25 cellular contexts compared by ENCODE assay signal in genomic region chr2:166269322-166269721, GRCh38.
"Had no signal": no experiment of that assay in that cellular context is flagged by ENCODE, and none has a peak within 500 bp of the region (broad histone marks: within the 10 kb centered on the region; RNA-seq: fewer than 3 reads in every experiment).

No MANE protein-coding gene starts in this region.

- ATAC-seq: effector memory CD8-positive, alpha-beta T cell; esophagus mucosa; foreskin keratinocyte; gastrocnemius medialis; gastroesophageal sphincter; heart left ventricle; heart right ventricle had no signal

- H3K9me3 Mint-ChIP-seq: dendritic cell treated with granulocyte-macrophage colony-stimulating factor and Interleukin-4, amounts not matched to agents 40 ng/mL and 50 ng/mL, for 4 days; endodermal cell had no signal

- DNase-seq: colonic mucosa; cortex of kidney; dermis blood vessel endothelial cell; dorsolateral prefrontal cortex; effector CD4-positive, alpha-beta T cell; effector CD8-positive, alpha-beta T cell; effector memory CD4-positive, alpha-beta T cell; effector memory CD8-positive, alpha-beta T cell; endodermal cell; erythroblast; esophagus squamous epithelium; foreskin fibroblast; foreskin keratinocyte; foreskin melanocyte; gastrocnemius medialis; glutamatergic neuron; head of caudate nucleus; heart left ventricle; heart right ventricle had no signal

- H3K27ac Mint-ChIP-seq: dendritic cell treated with granulocyte-macrophage colony-stimulating factor and Interleukin-4, amounts not matched to agents 40 ng/mL and 50 ng/mL, for 4 days; effector memory CD8-positive, alpha-beta T cell; endodermal cell had no signal

- H3K4me1 ChIP-seq: colonic mucosa, esophagus muscularis mucosa, esophagus squamous epithelium, foreskin keratinocyte, gastrocnemius medialis, gastroesophageal sphincter, heart left ventricle, heart right ventricle had no signal

- H3K9me3 ChIP-seq: colonic mucosa, esophagus muscularis mucosa, esophagus squamous epithelium, gastrocnemius medialis, gastroesophageal sphincter, heart left ventricle had no signal

- H3K27me3 Mint-ChIP-seq: dendritic cell treated with granulocyte-macrophage colony-stimulating factor and Interleukin-4, amounts not matched to agents 40 ng/mL and 50 ng/mL, for 4 days; effector memory CD8-positive, alpha-beta T cell had no signal

- H3K27ac ChIP-seq: colonic mucosa, coronary artery, dorsolateral prefrontal cortex, epithelial cell of prostate, esophagus muscularis mucosa, esophagus squamous epithelium, foreskin keratinocyte, gastrocnemius medialis, gastroesophageal sphincter, heart left ventricle, heart right ventricle had no signal

- H3K4me3 Mint-ChIP-seq: dendritic cell treated with granulocyte-macrophage colony-stimulating factor and Interleukin-4, amounts not matched to agents 40 ng/mL and 50 ng/mL, for 4 days; effector memory CD8-positive, alpha-beta T cell; endodermal cell had no signal

- H3K4me3 ChIP-seq: colonic mucosa, coronary artery, dorsolateral prefrontal cortex, esophagus muscularis mucosa, esophagus squamous epithelium, gastrocnemius medialis, gastroesophageal sphincter, heart left ventricle, heart right ventricle had no signal

- H3K36me3 ChIP-seq: colonic mucosa, esophagus muscularis mucosa, esophagus squamous epithelium, gastrocnemius medialis, gastroesophageal sphincter, heart left ventricle, heart right ventricle had no signal

- H3K27me3 ChIP-seq: colonic mucosa, dorsolateral prefrontal cortex, esophagus muscularis mucosa, esophagus squamous epithelium, foreskin keratinocyte, gastrocnemius medialis, gastroesophageal sphincter, heart left ventricle, heart right ventricle had no signal
